In the genomic region with DNA sequence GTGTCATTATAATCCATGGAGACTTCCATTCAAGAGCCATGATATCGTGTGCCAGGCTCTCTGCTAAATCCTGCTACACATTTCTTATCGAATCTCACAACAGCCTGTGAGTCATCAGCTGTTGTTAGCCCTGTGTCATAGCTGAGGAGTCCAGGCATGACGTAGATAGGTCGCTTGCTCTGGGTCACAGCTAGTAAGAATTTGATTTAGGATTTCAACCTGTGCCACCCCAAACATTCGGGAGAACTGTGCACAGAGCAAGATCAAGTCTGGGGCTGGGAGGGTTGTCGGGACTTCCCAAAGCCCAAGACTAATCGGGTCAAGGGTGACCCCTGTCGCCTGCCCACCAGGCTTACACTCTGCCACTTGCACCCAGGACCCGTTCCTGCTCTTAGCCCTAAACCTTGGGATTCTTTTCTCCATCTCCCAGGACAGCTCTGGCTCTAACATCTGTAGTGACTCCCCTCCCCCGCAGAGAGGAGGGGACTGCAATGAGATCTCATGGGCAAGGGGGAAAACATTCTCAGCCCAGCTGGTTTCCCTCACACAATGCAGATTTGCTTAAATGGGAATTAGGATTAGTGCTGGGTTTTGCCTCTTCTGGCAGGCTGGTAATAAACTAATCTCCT, we compare ENCODE assay signal across 10 cellular contexts. TPM values are rescaled to one million over a fixed set of nuclear protein-coding genes. Genes with fewer than 3 reads are reported as not detected.
DNase-seq lines count a peak whose midpoint lies in the region; ATAC-seq and TF ChIP-seq lines count a peak whose summit lies in the region.
"Had no signal": no experiment of that assay in that cellular context is flagged by ENCODE, and none has a peak within 500 bp of the region (broad histone marks: within the 10 kb centered on the region; RNA-seq: fewer than 3 reads in every experiment).

No MANE protein-coding gene starts in this region.

- peak overlapping the region; percentile 27 for H3K27ac ChIP-seq in psoas muscle

- ATAC-seq in psoas muscle: peak; percentile 78 to 96 (median 88)
- ATAC-seq: naive thymus-derived CD4-positive, alpha-beta T cell had no signal

- H3K4me3 ChIP-seq in psoas muscle: no peak overlapping the region

- no peaks in the 10 kb centered on the region for H3K36me3 ChIP-seq in psoas muscle (ENCODE audit: insufficient read depth in 1 of 2, low read depth in 1 of 2)

- DNase-seq in GM04504 (ENCODE audit: low read depth) (peak; percentile 67), SW480 (ENCODE audit: low spot score) (peak; percentile 21), glomerular visceral epithelial cell (ENCODE audit: extremely low spot score) (peak; percentile 56), psoas muscle (no peak), NCI-H446 treated with DMSO at 0.1 percent for 48 hours (lab: John Stamatoyannopoulos, UW) (no peak), HuH-7 (ENCODE audit: low spot score) (no peak), cerebellum (ENCODE audit: low spot score) (no peak)
- DNase-seq in stimulated activated CD4-positive, alpha-beta T cell treated with anti-CD3 and anti-CD28 coated beads, Interleukin-4, amount 100 ng/mL, for 24 hours: no peak
- DNase-seq: activated T-cell treated with anti-CD3 and anti-CD28 coated beads for 4 hours; naive thymus-derived CD4-positive, alpha-beta T cell had no signal

- intact Hi-C loops in psoas muscle (cut with DNase I): no loop called here

- H3K4me1 ChIP-seq in psoas muscle: peaks cover 8% of the 10 kb centered on the region

- no peaks in the 10 kb centered on the region for H3K9me3 ChIP-seq in psoas muscle

- no peak for TF ChIP-seq CTCF in psoas muscle (IDR thresholded peaks at IDR 0.05)

- WGBS in psoas muscle, 3 donors: 20 to 35% (median 32%) methylated on average over 9 to 10 of the region's 10 CpGs

- peaks cover 0 to 23% (median 0%) of the 10 kb centered on the region in 3 donors for H3K27me3 ChIP-seq in psoas muscle (ENCODE audit: insufficient read depth in 3 of 3, low read length in 2 of 3)

RNA-seq across cellular contexts. Expression of a gene that starts 34.3 kb away (rescaled TPM):
- total RNA-seq in psoas muscle (10 to 100 TPM in 1 of 4 donors, 1 to 10 TPM in 3; 8.0 to 21.7 (median 9.2) TPM), cerebellum (31.9 TPM)
- polyA plus RNA-seq in psoas muscle: 1 to 10 TPM; 5.2 to 5.8 (median 5.3) TPM

Comparison
In these comparisons a context has a peak if more than half of its experiments do, and no peak if none do; other contexts are left out.
1. DNase-seq: peak in GM04504 (single experiment), SW480 (single experiment) and glomerular visceral epithelial cell (single experiment); none in psoas muscle (0 of 2), NCI-H446 treated with DMSO at 0.1 percent for 48 hours (single experiment), HuH-7 (single experiment), cerebellum (single experiment) and stimulated activated CD4-positive, alpha-beta T cell treated with anti-CD3 and anti-CD28 coated beads, Interleukin-4, amount 100 ng/mL, for 24 hours (single experiment).